ENCODE assay signal across 7 cellular contexts in the genomic region with DNA sequence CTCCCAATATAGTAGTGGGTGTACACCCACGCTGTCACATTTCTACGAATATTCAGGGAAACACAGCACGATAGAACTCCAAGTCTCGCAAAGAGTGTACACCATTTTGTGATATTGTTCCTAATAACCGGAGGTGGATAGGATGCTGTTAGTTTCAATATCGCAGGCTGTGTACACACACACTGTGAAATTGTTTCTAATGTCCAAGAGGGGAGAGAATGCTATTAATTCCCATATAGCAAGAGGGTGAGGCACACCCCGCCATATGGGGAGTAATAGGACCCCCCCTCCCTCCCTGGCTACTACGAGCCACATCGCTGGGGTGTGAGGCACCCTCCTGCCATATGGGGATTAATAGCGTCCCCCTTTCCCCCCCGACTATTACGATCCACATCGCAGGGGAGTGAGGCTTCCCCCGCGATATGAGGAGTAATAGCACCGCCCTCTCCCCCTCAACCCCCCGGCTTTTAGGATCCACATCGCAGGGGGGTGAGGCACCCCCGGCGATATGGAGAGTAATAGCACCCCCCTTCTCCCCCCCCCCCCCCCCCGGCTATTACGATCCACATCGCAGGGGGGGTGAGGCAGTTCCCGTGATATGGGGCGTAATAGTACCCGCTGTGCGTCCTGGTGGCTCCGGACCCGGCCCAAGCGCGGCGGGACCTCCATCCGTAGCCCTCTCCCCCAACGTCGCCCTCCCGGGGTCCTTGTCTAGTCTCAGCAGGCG. TPM values are rescaled to one million over a fixed set of nuclear protein-coding genes. Genes with fewer than 3 reads are reported as not detected.
A peak's percentile ranks its signal among the peaks of the same experiment; 100 is the strongest.
DNase-seq lines count a peak whose midpoint lies in the region; ATAC-seq and TF ChIP-seq lines count a peak whose summit lies in the region.

No MANE protein-coding gene starts in this region.

- H3K9ac ChIP-seq in MM.1S (ENCODE audit: low read length) (no peak overlapping the region), subcutaneous abdominal adipose tissue (ENCODE audit: low read length in 5 of 5) (peak overlapping the region in 4 of 5 donors; percentile 41 to 71 (median 64))

- H3K36me3 ChIP-seq in MM.1S (replicated peaks; ENCODE audit: insufficient read depth, low read length) = no peaks in the 10 kb centered on the region
- H3K36me3 ChIP-seq in right lobe of liver = no peaks in the 10 kb centered on the region
- H3K36me3 ChIP-seq in subcutaneous abdominal adipose tissue (ENCODE audit: control insufficient read depth in 5 of 5, insufficient read depth in 5 of 5, low read length in 5 of 5) = no peaks in the 10 kb centered on the region

- TF ChIP-seq POLR2A in right lobe of liver (IDR thresholded peaks at IDR 0.05) = no peak

- H3K36me3 Mint-ChIP-seq in endothelial cell (ENCODE audit: low read depth, unreplicated experiment) = no peaks in the 10 kb centered on the region

- no peaks in the 10 kb centered on the region for H3K4me1 ChIP-seq in MM.1S (ENCODE audit: low read length)
- peaks cover 0 to 4% (median 0%) of the 10 kb centered on the region in 4 donors for H3K4me1 ChIP-seq in right lobe of liver
- H3K4me1 ChIP-seq in subcutaneous abdominal adipose tissue (ENCODE audit: control insufficient read depth in 5 of 5, insufficient read depth in 5 of 5, low read length in 5 of 5) = peaks cover 0 to 17% (median 15%) of the 10 kb centered on the region in 5 donors

- no peaks in the 10 kb centered on the region for H4K20me1 ChIP-seq in MM.1S (ENCODE audit: insufficient read depth, low read length)

- DNase-seq in MM.1S (no peak), cardiac fibroblast (ENCODE audit: low read depth in 2 of 2) (no peak), right lobe of liver (no peak), endothelial cell (ENCODE audit: low spot score) (no peak)
- no peak for DNase-seq in activated CD4-positive, alpha-beta T cell treated with anti-CD3 and anti-CD28 coated beads for 1 hour

- H3K4me1 Mint-ChIP-seq in endothelial cell (ENCODE audit: unreplicated experiment) = no peaks in the 10 kb centered on the region

- H3K27ac ChIP-seq in MM.1S (ENCODE audit: low read length) (no peak overlapping the region), right lobe of liver (no peak overlapping the region), subcutaneous abdominal adipose tissue (ENCODE audit: low read depth, low read length) (no peak overlapping the region)

- H3K79me2 ChIP-seq in MM.1S (ENCODE audit: low read length) = no peaks in the 10 kb centered on the region

- ATAC-seq in right lobe of liver (no peak), GM21717 (IDR thresholded peaks at IDR 0.05; ENCODE audit: unreplicated experiment) (no peak)

- WGBS in right lobe of liver (ENCODE audit: insufficient coverage, low coverage, low lambda C conversion rate, missing lambda C conversion rate) = 15% methylated on average over 22 of the region's 37 CpGs

- H3K4me3 Mint-ChIP-seq in endothelial cell (ENCODE audit: unreplicated experiment) = no peak overlapping the region

- H3K9me3 Mint-ChIP-seq in endothelial cell (ENCODE audit: unreplicated experiment) = no peaks in the 10 kb centered on the region

- H3K4me3 ChIP-seq in MM.1S (ENCODE audit: low read length) (peak overlapping the region; percentile 19; the same call in 1 of the 2 replicates), cardiac fibroblast (replicated peaks in 1 of 2; ENCODE audit: low read depth in 2 of 2, low read length in 2 of 2) (peak overlapping the region; percentile 51 to 54), right lobe of liver (peak overlapping the region; percentile 21 to 40 (median 21)), subcutaneous abdominal adipose tissue (ENCODE audit: low read depth in 1 of 5, low read length in 5 of 5) (peak overlapping the region; percentile 62 to 83 (median 66))

- H3F3A ChIP-seq in MM.1S (ENCODE audit: insufficient read depth, low read length) = no peaks in the 10 kb centered on the region

- H3K27me3 ChIP-seq in MM.1S (replicated peaks; ENCODE audit: insufficient read depth, low read length) (no peaks in the 10 kb centered on the region), right lobe of liver (peaks cover 0 to 9% of the 10 kb centered on the region in 2 donors), subcutaneous abdominal adipose tissue (ENCODE audit: control insufficient read depth in 5 of 5, insufficient read depth in 4 of 5, low read length in 5 of 5) (peaks cover 0 to 24% (median 2%) of the 10 kb centered on the region in 5 donors)

- intact Hi-C loops in right lobe of liver (cut with DNase I) = no loop called here

- H3K9me2 ChIP-seq in MM.1S (replicated peaks; ENCODE audit: insufficient read depth, low read length) = no peaks in the 10 kb centered on the region

- peaks cover 9% of the 10 kb centered on the region for H3K27me3 Mint-ChIP-seq in endothelial cell (ENCODE audit: unreplicated experiment)

- no peak overlapping the region for H2AFZ ChIP-seq in MM.1S (ENCODE audit: low read length)

- H3K4me2 ChIP-seq in MM.1S (ENCODE audit: low read depth, low read length) = no peak overlapping the region

- no peaks in the 10 kb centered on the region for H3K9me3 ChIP-seq in MM.1S (replicated peaks; ENCODE audit: insufficient read depth, low read length)
- no peaks in the 10 kb centered on the region for H3K9me3 ChIP-seq in right lobe of liver
- H3K9me3 ChIP-seq in subcutaneous abdominal adipose tissue (ENCODE audit: control insufficient read depth in 5 of 5, low read length in 5 of 5) = peaks cover 0 to 8% (median 0%) of the 10 kb centered on the region in 5 donors

- TF ChIP-seq CTCF in MM.1S (IDR thresholded peaks at IDR 0.05; ENCODE audit: low read length) = no peak
- TF ChIP-seq CTCF in cardiac fibroblast (IDR thresholded peaks at IDR 0.05; ENCODE audit: low read depth, low read length) = no peak
- TF ChIP-seq CTCF in right lobe of liver (IDR thresholded peaks at IDR 0.05) = no peak
- TF ChIP-seq CTCF in endothelial cell (IDR thresholded peaks at IDR 0.05; ENCODE audit: unreplicated experiment) = no peak

- H3K27ac Mint-ChIP-seq in endothelial cell (ENCODE audit: unreplicated experiment) = no peak overlapping the region

RNA-seq across cellular contexts. Expression of a gene that starts 0.6 kb away (rescaled TPM):
- total RNA-seq in right lobe of liver (under 1 TPM in 3 of 6 experiments, not detected in 3; 0.05 to 0.42 (median 0.15) TPM), endothelial cell (ENCODE audit: unreplicated experiment) (0.87 TPM)
